In genomic region chr15:88423331-88423730, GRCh38 we compare ENCODE assay signal across 8 cellular contexts.
"Had no signal": no experiment of that assay in that cellular context is flagged by ENCODE, and none has a peak within 500 bp of the region (broad histone marks: within the 10 kb centered on the region; RNA-seq: fewer than 3 reads in every experiment).

No MANE protein-coding gene starts in this region.

- H3K4me3 Mint-ChIP-seq: GM23338, H9, HFFc6 had no signal

- H3K27ac Mint-ChIP-seq: GM23338, H9, HFFc6 had no signal

- H2AFZ ChIP-seq: GM23248, GM23338 had no signal

- H3K27ac ChIP-seq: GM23248 had no signal

- H3K4me1 Mint-ChIP-seq: GM23338, H9 had no signal

- H3K4me1 ChIP-seq: HAP-1 had no signal

- H3K4me2 ChIP-seq: GM23338 had no signal

- DNase-seq: GM23248, GOT3, H7, H9, HCEC 1CT, HFFc6 had no signal

- H3K4me3 ChIP-seq: GM23248, GM23338, HAP-1 had no signal

- H3K9me3 Mint-ChIP-seq: GM23338, H9, HFFc6 had no signal

- H3K9me3 ChIP-seq: HAP-1 had no signal

- H3K36me3 ChIP-seq: HAP-1 had no signal
